21 cellular contexts compared by ENCODE assay signal in the genomic region with DNA sequence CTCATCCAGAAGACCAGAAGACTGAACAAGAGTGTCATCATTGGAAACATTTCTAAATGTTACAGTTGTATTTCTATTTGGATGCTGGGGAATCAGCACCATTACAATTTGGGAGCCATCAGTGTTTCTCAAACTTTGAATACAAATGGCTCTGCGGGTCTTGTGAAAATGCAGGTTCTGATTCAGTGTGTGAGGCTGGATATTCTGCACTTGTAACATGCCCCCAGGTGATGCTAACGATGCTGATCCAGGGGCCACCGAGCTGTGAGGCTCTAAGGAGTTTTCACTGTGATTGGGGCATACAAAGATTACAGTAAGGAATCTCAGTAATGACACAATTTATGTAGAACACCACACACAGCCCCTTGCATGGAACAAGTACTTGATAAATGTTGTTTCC.
"Had no signal": no experiment of that assay in that cellular context is flagged by ENCODE, and none has a peak within 500 bp of the region (broad histone marks: within the 10 kb centered on the region; RNA-seq: fewer than 3 reads in every experiment).

No MANE protein-coding gene starts in this region.

- ATAC-seq: effector memory CD8-positive, alpha-beta T cell; left cardiac atrium; lower lobe of right lung; right cardiac atrium; stimulated activated effector memory CD8-positive, alpha-beta T cell treated with anti-CD3 and anti-CD28 coated beads, Interleukin-12 subunit alpha, Interleukin-12 subunit beta, amount 100 ng/mL, for 72 hours; upper lobe of right lung had no signal

- H3K36me3 ChIP-seq: left ventricle myocardium inferior, lower lobe of right lung, tibial artery, upper lobe of right lung, vagina had no signal

- H3K27ac Mint-ChIP-seq: effector memory CD8-positive, alpha-beta T cell; immature natural killer cell; memory B cell; naive B cell; stimulated activated effector memory CD8-positive, alpha-beta T cell treated with anti-CD3 and anti-CD28 coated beads, Interleukin-12 subunit alpha, Interleukin-12 subunit beta, amount 100 ng/mL, for 72 hours; stimulated activated naive CD8-positive, alpha-beta T cell treated with anti-CD3 and anti-CD28 coated beads, Interleukin-15, Interleukin-2, amounts not matched to agents 100 ng/mL and 50 ng/mL, for 24 hours had no signal

- H3K27me3 Mint-ChIP-seq: effector memory CD8-positive, alpha-beta T cell; memory B cell; naive B cell; stimulated activated naive CD8-positive, alpha-beta T cell treated with anti-CD3 and anti-CD28 coated beads, Interleukin-15, Interleukin-2, amounts not matched to agents 100 ng/mL and 50 ng/mL, for 24 hours had no signal

- H3K4me3 ChIP-seq: left ventricle myocardium inferior, lower lobe of right lung, tibial artery, upper lobe of right lung, vagina had no signal

- H3K27ac ChIP-seq: epithelial cell of prostate, left ventricle myocardium inferior, lower lobe of right lung, tibial artery, upper lobe of right lung, vagina had no signal

- H3K4me1 ChIP-seq: left ventricle myocardium inferior, lower lobe of right lung, tibial artery, upper lobe of right lung, vagina had no signal

- H3K4me3 Mint-ChIP-seq: effector memory CD8-positive, alpha-beta T cell; immature natural killer cell; memory B cell; naive B cell; nephron; stimulated activated effector memory CD8-positive, alpha-beta T cell treated with anti-CD3 and anti-CD28 coated beads, Interleukin-12 subunit alpha, Interleukin-12 subunit beta, amount 100 ng/mL, for 72 hours; stimulated activated naive CD8-positive, alpha-beta T cell treated with anti-CD3 and anti-CD28 coated beads, Interleukin-15, Interleukin-2, amounts not matched to agents 100 ng/mL and 50 ng/mL, for 24 hours had no signal

- H3K4me1 Mint-ChIP-seq: immature natural killer cell; memory B cell; naive B cell; nephron; stimulated activated effector memory CD8-positive, alpha-beta T cell treated with anti-CD3 and anti-CD28 coated beads, Interleukin-12 subunit alpha, Interleukin-12 subunit beta, amount 100 ng/mL, for 72 hours had no signal

- H3K27me3 ChIP-seq: tibial artery, upper lobe of right lung, vagina had no signal

- H3K36me3 Mint-ChIP-seq: immature natural killer cell; memory B cell; stimulated activated effector memory CD8-positive, alpha-beta T cell treated with anti-CD3 and anti-CD28 coated beads, Interleukin-12 subunit alpha, Interleukin-12 subunit beta, amount 100 ng/mL, for 72 hours had no signal

- H3K9me3 ChIP-seq: upper lobe of right lung, vagina had no signal

- DNase-seq: effector memory CD8-positive, alpha-beta T cell; glutamatergic neuron; immature natural killer cell; kidney; left cardiac atrium; left ventricle myocardium inferior; lower lobe of right lung; midbrain; naive B cell; posterior cingulate gyrus; right cardiac atrium; stimulated activated CD4-positive, alpha-beta T cell treated with anti-CD3 and anti-CD28 coated beads, Interleukin-4, amount 100 ng/mL, for 1 hour; stimulated activated CD8-positive, alpha-beta memory T cell treated with anti-CD3 and anti-CD28 coated beads, Interleukin-4, amount 100 ng/mL, for 48 hours; tibial artery; upper lobe of right lung had no signal
